ENCODE assay signal across 19 cellular contexts in the genomic region with DNA sequence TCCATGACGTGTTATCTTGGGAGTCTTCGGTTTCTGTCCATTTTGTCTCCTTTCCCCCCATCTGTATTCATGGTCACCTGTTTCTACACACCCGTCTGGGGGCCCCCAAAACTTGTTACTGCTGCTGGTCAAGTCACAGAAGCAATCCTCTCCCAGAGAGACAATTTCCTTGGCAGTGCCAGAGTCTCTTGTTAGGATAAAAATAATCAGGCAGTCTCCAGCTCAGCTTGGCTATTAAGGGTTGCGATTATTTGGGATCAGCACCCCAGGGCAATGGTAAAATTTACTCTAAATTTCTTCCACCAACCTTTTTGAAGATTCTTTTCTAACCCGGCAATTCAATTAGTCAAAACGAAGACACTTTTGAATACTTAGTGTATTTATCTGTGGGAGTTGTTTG.
"Had no signal": no experiment of that assay in that cellular context is flagged by ENCODE, and none has a peak within 500 bp of the region (broad histone marks: within the 10 kb centered on the region; RNA-seq: fewer than 3 reads in every experiment).

No MANE protein-coding gene starts in this region.

- H3K9me3 Mint-ChIP-seq: activated CD4-positive, alpha-beta memory T cell treated with anti-CD3 and anti-CD28 coated beads, Interleukin-2, amount 10 ng/mL, durations not matched to agents 7 days and 5 days; activated T-cell treated with anti-CD3 and anti-CD28 coated beads, Interleukin-2, amount 50 U/mL, for 24 hours; central memory CD8-positive, alpha-beta T cell; nephron progenitor cell had no signal

- H3K4me3 Mint-ChIP-seq: activated CD4-positive, alpha-beta memory T cell treated with anti-CD3 and anti-CD28 coated beads, Interleukin-2, amount 10 ng/mL, durations not matched to agents 7 days and 5 days; central memory CD8-positive, alpha-beta T cell; nephron progenitor cell; T-helper 17 cell had no signal

- H3K9me3 ChIP-seq: adrenal gland, esophagus squamous epithelium, left lung, psoas muscle, spleen, thyroid gland had no signal

- H3K27me3 Mint-ChIP-seq: activated CD4-positive, alpha-beta memory T cell treated with anti-CD3 and anti-CD28 coated beads, Interleukin-2, amount 10 ng/mL, durations not matched to agents 7 days and 5 days; central memory CD8-positive, alpha-beta T cell had no signal

- ATAC-seq: left lung, sciatic nerve, T-helper 17 cell had no signal

- H3K27me3 ChIP-seq: adrenal gland, esophagus squamous epithelium, left lung, spleen, thyroid gland had no signal

- H3K27ac ChIP-seq: adrenal gland, coronary artery, esophagus squamous epithelium, left lung, psoas muscle, thyroid gland had no signal

- H3K4me1 ChIP-seq: psoas muscle, thyroid gland had no signal

- DNase-seq: activated CD4-positive, alpha-beta memory T cell treated with anti-CD3 and anti-CD28 coated beads, Interleukin-2, amount 10 ng/mL, durations not matched to agents 7 days and 5 days; activated CD4-positive, alpha-beta T cell treated with anti-CD3 and anti-CD28 coated beads for 4 hours; activated effector memory CD4-positive, alpha-beta T cell treated with Interleukin-2 at 50 U/mL for 16 hours; activated T-cell treated with anti-CD3 and anti-CD28 coated beads, Interleukin-2, amount 50 U/mL, for 24 hours; effector CD8-positive, alpha-beta T cell; esophagus squamous epithelium; kidney; left lung; mesenchymal stem cell; spleen; T-helper 17 cell had no signal

- H3K4me3 ChIP-seq: coronary artery, thyroid gland had no signal

- H3K27ac Mint-ChIP-seq: activated CD4-positive, alpha-beta memory T cell treated with anti-CD3 and anti-CD28 coated beads, Interleukin-2, amount 10 ng/mL, durations not matched to agents 7 days and 5 days; nephron progenitor cell; T-helper 17 cell had no signal

- FAIRE-seq: endothelial cell of umbilical vein, kidney had no signal

- H3K36me3 ChIP-seq: adrenal gland, esophagus squamous epithelium, left lung, spleen, thyroid gland had no signal
